8 cellular contexts compared by ENCODE assay signal in genomic region chr12:112011685-112012084, GRCh38. TPM values are rescaled to one million over a fixed set of nuclear protein-coding genes. Genes with fewer than 3 reads are reported as not detected.
DNase-seq lines count a peak whose midpoint lies in the region; ATAC-seq and TF ChIP-seq lines count a peak whose summit lies in the region.

No MANE protein-coding gene starts in this region.

- H3K79me2 ChIP-seq in GM23248 (ENCODE audit: insufficient read depth), result peaks cover 45% of the 10 kb centered on the region

- no peaks in the 10 kb centered on the region for H4K20me1 ChIP-seq in GM23248 (ENCODE audit: insufficient read depth)

- TF ChIP-seq POLR2A in esophagus muscularis mucosa (IDR thresholded peaks at IDR 0.05; ENCODE audit: low read depth), result no peak

- H3K9me3 ChIP-seq in GM23248 (ENCODE audit: low read depth), result no peaks in the 10 kb centered on the region
- H3K9me3 ChIP-seq in RWPE2 (ENCODE audit: severe bottlenecking), result no peaks in the 10 kb centered on the region
- H3K9me3 ChIP-seq in esophagus muscularis mucosa, result no peaks in the 10 kb centered on the region
- H3K9me3 ChIP-seq in psoas muscle, result no peaks in the 10 kb centered on the region

- in situ Hi-C loops in GM23248 (cut with MboI), result no loop called here

- peaks cover 18% of the 10 kb centered on the region for H3K4me1 ChIP-seq in GM23248 (ENCODE audit: insufficient read depth)
- peaks cover 4% of the 10 kb centered on the region for H3K4me1 ChIP-seq in RWPE2 (ENCODE audit: insufficient read depth, poor library complexity, severe bottlenecking)
- H3K4me1 ChIP-seq in esophagus muscularis mucosa, result peaks cover 26 to 61% (median 41%) of the 10 kb centered on the region in 4 donors
- H3K4me1 ChIP-seq in psoas muscle, result peaks cover 25% of the 10 kb centered on the region

- intact Hi-C loops in esophagus muscularis mucosa (cut with DNase I) (loop anchor here (5.0 kb wide), 1 partner anchor 69 kb away; no protein-coding TSS in a partner anchor), psoas muscle (cut with DNase I) (loop anchor here (5.0 kb wide), 2 partner anchors 64 to 69 kb away; no protein-coding TSS in a partner anchor)

- ATAC-seq in RWPE2 (ENCODE audit: low read depth), result no peak
- no peak for ATAC-seq in psoas muscle

- no peak for TF ChIP-seq EP300 in esophagus muscularis mucosa (IDR thresholded peaks at IDR 0.05)

- 0 out of 2 replicates have a peak overlapping the region, but pooled peaks have one; percentile 89 for H3K9ac ChIP-seq in GM23248

- H3K9me2 ChIP-seq in GM23248 (ENCODE audit: insufficient read depth), result no peaks in the 10 kb centered on the region

- H3K4me2 ChIP-seq in GM23248 (ENCODE audit: unreplicated experiment), result peak overlapping the region; percentile 76

- no peak overlapping the region for H2AFZ ChIP-seq in GM23248

- 0 out of 2 replicates have a peak, but pooled peaks cover 5% of the 10 kb centered on the region for H3F3A ChIP-seq in GM23248 (ENCODE audit: insufficient read depth)

- TF ChIP-seq CTCF in RWPE2 (IDR thresholded peaks at IDR 0.05; ENCODE audit: poor library complexity, severe bottlenecking) (no peak), esophagus muscularis mucosa (IDR thresholded peaks at IDR 0.05) (no peak), psoas muscle (IDR thresholded peaks at IDR 0.05) (no peak)

- peak overlapping the region; percentile 87 for H3K4me3 ChIP-seq in GM23248
- peak overlapping the region; percentile 89 for H3K4me3 ChIP-seq in RWPE2 (ENCODE audit: severe bottlenecking)
- H3K4me3 ChIP-seq in esophagus muscularis mucosa, result peak overlapping the region; percentile 68 to 100 (median 88)
- peak overlapping the region; percentile 75 for H3K4me3 ChIP-seq in psoas muscle

- H3K36me3 ChIP-seq in GM23248 (ENCODE audit: low read depth) (peaks cover 5% of the 10 kb centered on the region; the same call in 1 of the 2 replicates), RWPE2 (ENCODE audit: low read depth) (peaks cover 16% of the 10 kb centered on the region), esophagus muscularis mucosa (peaks cover 0 to 13% (median 5%) of the 10 kb centered on the region in 4 donors), psoas muscle (ENCODE audit: insufficient read depth in 1 of 2, low read depth in 1 of 2) (peaks cover 3 to 12% of the 10 kb centered on the region in 2 donors)

- H3K27me3 ChIP-seq in GM23248 (replicated peaks; ENCODE audit: insufficient read depth), result no peaks in the 10 kb centered on the region
- no peaks in the 10 kb centered on the region for H3K27me3 ChIP-seq in RWPE2 (ENCODE audit: insufficient read depth, poor library complexity, severe bottlenecking)
- no peaks in the 10 kb centered on the region for H3K27me3 ChIP-seq in esophagus muscularis mucosa
- H3K27me3 ChIP-seq in psoas muscle (ENCODE audit: insufficient read depth in 3 of 3, low read length in 2 of 3), result no peaks in the 10 kb centered on the region

- WGBS in GM23248 (ENCODE audit: low coverage in 1 of 2, low lambda C conversion rate in 2 of 2, missing lambda C conversion rate in 2 of 2), 2 experiments, result 94 to 98% methylated on average over 8 of the region's 8 CpGs
- WGBS in esophagus muscularis mucosa, result 91% methylated on average over 8 of the region's 8 CpGs
- 93 to 95% (median 94%) methylated on average over 8 of the region's 8 CpGs for WGBS in psoas muscle, 3 donors

- no peak overlapping the region for H3K27ac ChIP-seq in GM23248
- H3K27ac ChIP-seq in RWPE2 (ENCODE audit: poor library complexity, severe bottlenecking), result peak overlapping the region; percentile 88
- peak overlapping the region in 3 of 4 donors; percentile 98 to 99 (median 98) for H3K27ac ChIP-seq in esophagus muscularis mucosa (replicated peaks in 1 of 4)
- H3K27ac ChIP-seq in psoas muscle, result peak overlapping the region; percentile 98

- DNase-seq in GM23248 (no peak), RWPE2 (ENCODE audit: low spot score) (no peak), esophagus muscularis mucosa (ENCODE audit: extremely low spot score) (no peak), psoas muscle (no peak), NCI-H2081 (lab: John Stamatoyannopoulos, UW) (no peak), NCI-H2227 treated with DMSO at 0.1 percent for 48 hours (lab: John Stamatoyannopoulos, UW) (no peak), NCI-H2029 treated with DMSO at 0.1 percent for 48 hours (lab: John Stamatoyannopoulos, UW) (no peak), NCI-H510A treated with DMSO at 0.1 percent for 48 hours (lab: John Stamatoyannopoulos, UW) (no peak)

RNA-seq across cellular contexts. Expression of gene TMEM116, which starts 1.3 kb away (rescaled TPM):
- total RNA-seq in GM23248 (2014; rRNA removed; shearing (Covaris generic)), result 6.7 and 17.1 TPM in 2 replicates
- polyA plus RNA-seq in GM23248 (2016; fragmentation: Nextera tagmentation; extraction: Ambion mirVana) (10.7 and 11.7 TPM in 2 replicates), psoas muscle (10 to 100 TPM in 1 of 3 donors, 1 to 10 TPM in 2; 3.9 to 12.5 (median 4.7) TPM)
- total RNA-seq in esophagus muscularis mucosa (1 to 10 TPM; 3.5 to 8.4 (median 7.5) TPM), psoas muscle (1 to 10 TPM; 3.2 to 7.3 (median 5.8) TPM)

RNA-seq across cellular contexts. Expression of gene ERP29, which starts 1.5 kb away (rescaled TPM):
- 61.4 and 65.5 TPM in 2 replicates for total RNA-seq in GM23248 (2014; rRNA removed; shearing (Covaris generic))
- polyA plus RNA-seq in GM23248 (2016; fragmentation: Nextera tagmentation; extraction: Ambion mirVana) (83.6 and 87.0 TPM in 2 replicates), psoas muscle (10 to 100 TPM; 26.8 to 38.7 (median 32.4) TPM)
- total RNA-seq in esophagus muscularis mucosa (10 to 100 TPM; 33.5 to 35.3 (median 34.9) TPM), psoas muscle (10 to 100 TPM; 15.3 to 24.3 (median 19.6) TPM)
